In the genomic region with DNA sequence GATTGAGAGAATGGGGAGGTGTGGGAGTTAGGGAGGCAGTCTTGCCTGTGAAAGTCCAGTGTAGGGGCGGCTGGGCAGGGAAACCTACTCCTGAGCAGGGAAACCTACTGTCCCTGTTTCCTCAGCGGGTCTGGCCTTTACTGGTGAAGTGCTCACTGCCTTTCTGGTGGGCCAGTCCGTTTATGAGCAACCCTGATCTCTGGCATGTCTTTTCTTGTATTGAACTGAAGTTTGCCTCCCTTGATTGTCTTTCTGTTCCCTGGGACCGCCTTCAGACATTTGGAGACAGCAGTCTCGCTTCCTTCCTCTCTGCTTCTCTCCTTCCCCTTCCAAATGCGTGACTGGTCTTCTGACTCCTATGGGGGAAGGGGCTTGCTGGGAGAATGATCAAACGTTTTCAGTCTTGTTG, we compare ENCODE assay signal across 7 cellular contexts. TPM values are rescaled to one million over a fixed set of nuclear protein-coding genes. Genes with fewer than 3 reads are reported as not detected.
DNase-seq lines count a peak whose midpoint lies in the region; ATAC-seq and TF ChIP-seq lines count a peak whose summit lies in the region.

No MANE protein-coding gene starts in this region.

- H3K4me1 ChIP-seq in fibroblast of lung (ENCODE audit: control insufficient read depth, extremely low read depth, insufficient read depth, low read length) (peaks cover 10% of the 10 kb centered on the region), osteoblast (ENCODE audit: insufficient read depth, low read length) (peaks cover 65% of the 10 kb centered on the region)

- H3K27me3 ChIP-seq in fibroblast of lung (ENCODE audit: control insufficient read depth, insufficient read depth, low read length) (no peaks in the 10 kb centered on the region), osteoblast (ENCODE audit: insufficient read depth, low read length) (no peaks in the 10 kb centered on the region)

- DNase-seq in HT1080 (ENCODE audit: low read depth) (peak; percentile 21), T-cell (no peak), fibroblast of lung (ENCODE audit: low read depth in 2 of 2) (peak; percentile 47 to 62), osteoblast (ENCODE audit: insufficient read length, low spot score, missing footprints) (peak; percentile 87), cortex of kidney (lab: John Stamatoyannopoulos, UW) (no peak), COR-L47 (lab: John Stamatoyannopoulos, UW) (no peak), DMS114 treated with DMSO at 0.1 percent for 48 hours (lab: John Stamatoyannopoulos, UW; ENCODE audit: unreplicated experiment) (no peak)

- H4K20me1 ChIP-seq in fibroblast of lung (ENCODE audit: control insufficient read depth, extremely low read depth, insufficient read depth, low read length) (peaks cover 2% of the 10 kb centered on the region), osteoblast (ENCODE audit: insufficient read depth, low read length) (peaks cover 59% of the 10 kb centered on the region)

- no peak for ATAC-seq in T-cell (replicated peaks in 1 of 4)

- peaks cover 30 to 76% (median 70%) of the 10 kb centered on the region in 3 donors for H3K4me1 Mint-ChIP-seq in T-cell

- H2AFZ ChIP-seq in fibroblast of lung (ENCODE audit: low read length) (no peak overlapping the region), osteoblast (ENCODE audit: low read length) (peak overlapping the region; percentile 30)

- H3K4me2 ChIP-seq in fibroblast of lung (ENCODE audit: extremely low read depth, insufficient read depth, low read length) (peak overlapping the region; percentile 90), osteoblast (ENCODE audit: insufficient read depth, low read length) (peak overlapping the region; percentile 88)

- H3K36me3 ChIP-seq in fibroblast of lung (ENCODE audit: control insufficient read depth, insufficient read depth, low read length) = peaks cover 10% of the 10 kb centered on the region
- H3K36me3 ChIP-seq in osteoblast (ENCODE audit: insufficient read depth, low read length) = no peaks in the 10 kb centered on the region

- H3K4me3 Mint-ChIP-seq in T-cell = peak overlapping the region; percentile 79 to 85 (median 81)

- no peaks in the 10 kb centered on the region for H3K27me3 Mint-ChIP-seq in T-cell

- H3K9me3 ChIP-seq in fibroblast of lung (ENCODE audit: control insufficient read depth, insufficient read depth, low read depth, low read length) (peaks cover 7% of the 10 kb centered on the region), osteoblast (ENCODE audit: low read depth, low read length) (no peaks in the 10 kb centered on the region)

- peak overlapping the region; percentile 79 to 93 (median 88) for H3K4me3 ChIP-seq in fibroblast of lung (replicated peaks in 1 of 4; ENCODE audit: control extremely low read depth in 1 of 4, insufficient read depth in 1 of 4, low read depth in 3 of 4, low read length in 4 of 4)
- peak overlapping the region; percentile 76 for H3K4me3 ChIP-seq in osteoblast (ENCODE audit: insufficient read depth, low read length)

- CTCF ChIA-PET in T-cell (lab: Charles Lee) = interaction anchor here in 1 of 2 donors (5.6 kb wide), 1 partner anchor 324 kb away, joined by 91 read pairs; no protein-coding TSS in a partner anchor

- peak overlapping the region; percentile 41 for H3K9ac ChIP-seq in fibroblast of lung (ENCODE audit: insufficient read depth, low read length)

- TF ChIP-seq CTCF in fibroblast of lung (conservative IDR thresholded peaks at IDR 0.05 in 1 of 2, IDR thresholded peaks at IDR 0.05 in 1 of 2; ENCODE audit: low read depth in 1 of 2, low read length in 2 of 2) (no peak), osteoblast (IDR thresholded peaks at IDR 0.05; ENCODE audit: extremely low read depth, low read depth, low read length) (no peak)

- H3K36me3 Mint-ChIP-seq in T-cell = peaks cover 9% of the 10 kb centered on the region

- H3K27ac ChIP-seq in fibroblast of lung (ENCODE audit: insufficient read depth, low read length) = peak overlapping the region; percentile 75
- peak overlapping the region; percentile 76 for H3K27ac ChIP-seq in osteoblast (ENCODE audit: low read depth, low read length)

- POLR2A ChIA-PET in T-cell (lab: Charles Lee) = no interaction called here

- peaks cover 73% of the 10 kb centered on the region for H3K79me2 ChIP-seq in fibroblast of lung (ENCODE audit: control insufficient read depth, insufficient read depth, low read length)
- peaks cover 78% of the 10 kb centered on the region for H3K79me2 ChIP-seq in osteoblast (ENCODE audit: insufficient read depth, low read length)

- H3K27ac Mint-ChIP-seq in T-cell = no peak overlapping the region

- no peaks in the 10 kb centered on the region for H3K9me3 Mint-ChIP-seq in T-cell

RNA-seq across cellular contexts. Expression of a gene that starts 2.9 kb away (rescaled TPM):
- 9.4 and 14.5 TPM in 2 replicates for total RNA-seq in HT1080 (2014; rRNA removed; shearing (Covaris generic))
- 5.7 and 6.1 TPM in 2 replicates for polyA plus RNA-seq in HT1080 (2015; cell fraction: cytosol; rRNA removed)
- polyA plus RNA-seq in HT1080 (2015; cell fraction: nucleus; rRNA removed) = 3.9 and 4.6 TPM in 2 replicates
- total RNA-seq in T-cell = 10 to 100 TPM; 13.7 to 35.7 (median 31.1) TPM
- total RNA-seq in fibroblast of lung = 91.7 and 109 TPM in 2 replicates
- polyA plus RNA-seq in fibroblast of lung = 49.0 and 80.1 TPM in 2 replicates
- 44.7 and 78.2 TPM in 2 replicates for polyA plus RNA-seq in fibroblast of lung (2012)
- 34.0 and 60.5 TPM in 2 replicates for polyA minus RNA-seq in fibroblast of lung (ENCODE audit: low replicate concordance)
- total RNA-seq in osteoblast = 69.0 and 86.5 TPM in 2 replicates

Comparison
In these comparisons a context has a peak if more than half of its experiments do, and no peak if none do; other contexts are left out.
1. DNase-seq: peak in HT1080 (single experiment), fibroblast of lung (2 of 2) and osteoblast (single experiment); none in T-cell (0 of 34), cortex of kidney (single experiment), COR-L47 (single experiment) and DMS114 treated with DMSO at 0.1 percent for 48 hours (single experiment).